ENCODE assay signal across 8 cellular contexts in the genomic region with DNA sequence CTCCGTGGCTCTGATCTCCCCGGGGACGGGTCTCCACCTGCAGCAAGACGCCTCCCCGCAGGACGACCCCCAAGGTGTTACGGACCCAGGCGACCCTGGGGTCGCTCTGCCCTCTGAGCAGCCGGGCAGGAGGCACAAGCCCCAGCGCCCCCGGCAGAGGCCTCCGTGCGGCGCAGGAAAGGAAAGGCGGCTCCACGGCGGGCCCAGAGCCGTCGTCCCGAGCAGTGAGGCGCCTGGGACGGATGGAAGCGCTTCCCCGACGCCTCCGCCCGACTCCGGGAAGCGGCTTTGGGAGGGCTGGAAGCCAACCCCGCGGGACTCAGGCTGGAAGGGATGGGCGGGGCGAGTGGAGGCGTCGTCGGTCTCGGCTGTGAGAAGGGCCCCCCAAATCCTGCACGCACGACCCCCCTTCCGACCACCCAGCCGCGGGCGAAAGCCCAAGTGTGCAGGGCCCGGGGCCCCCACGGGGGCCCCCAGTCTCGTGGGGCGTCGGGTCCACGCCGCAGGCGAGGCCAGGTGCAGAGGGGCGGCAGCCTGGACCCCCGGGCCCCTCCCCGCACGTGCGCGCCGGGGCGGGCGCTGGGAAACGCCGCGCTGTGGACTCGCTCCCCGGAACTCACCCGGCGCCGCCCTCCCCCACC. TPM values are rescaled to one million over a fixed set of nuclear protein-coding genes. Genes with fewer than 3 reads are reported as not detected.
DNase-seq lines count a peak whose midpoint lies in the region; ATAC-seq, FAIRE-seq and TF ChIP-seq lines count a peak whose summit lies in the region.

No MANE protein-coding gene starts in this region.

- H3K4me3 ChIP-seq in HUES6 (ENCODE audit: low read depth, low read length) (peak overlapping the region; percentile 64), Karpas-422 (ENCODE audit: low read length) (no peak overlapping the region)

- no peak overlapping the region for H3K27ac Mint-ChIP-seq in CD14-positive monocyte

- DNase-seq in CD14-positive monocyte (ENCODE audit: low spot score) (no peak), left cardiac atrium (peak; percentile 84), sciatic nerve (ENCODE audit: low spot score) (peak; percentile 87), Karpas-422 (no peak), GM12892 (ENCODE audit: insufficient read length) (no peak)
- peak; percentile 11 for DNase-seq in activated naive CD4-positive, alpha-beta T cell treated with Interleukin-2 at 50 U/mL for 16 hours

- no peak for TF ChIP-seq POLR2A in GM12892 (IDR thresholded peaks at IDR 0.05; ENCODE audit: low read depth, low read length)

- H3K9me3 Mint-ChIP-seq in CD14-positive monocyte = peaks cover 0 to 15% (median 8%) of the 10 kb centered on the region in 7 donors

- peaks cover 47 to 57% (median 48%) of the 10 kb centered on the region in 3 donors for H3K27me3 Mint-ChIP-seq in CD14-positive monocyte (ENCODE audit: low read depth in 3 of 3)

- peak; percentile 67 to 81 for ATAC-seq in left cardiac atrium
- peak; percentile 51 for ATAC-seq in sciatic nerve
- ATAC-seq in GM19397 (IDR thresholded peaks at IDR 0.05; ENCODE audit: unreplicated experiment) = no peak

- TF ChIP-seq CTCF in CD14-positive monocyte (IDR thresholded peaks at IDR 0.05) = no peak

- H3K79me2 ChIP-seq in Karpas-422 (ENCODE audit: low read length) = no peaks in the 10 kb centered on the region

- H3K9me3 ChIP-seq in HUES6 (ENCODE audit: control insufficient read depth, insufficient read depth, low read depth, low read length) (0 out of 2 replicates have a peak, but pooled peaks cover 4% of the 10 kb centered on the region), Karpas-422 (ENCODE audit: low read length) (no peaks in the 10 kb centered on the region)

- H2AFZ ChIP-seq in Karpas-422 (ENCODE audit: low read length) = no peak overlapping the region

- 0 out of 2 replicates have a peak, but pooled peaks cover 6% of the 10 kb centered on the region for H4K20me1 ChIP-seq in Karpas-422 (ENCODE audit: insufficient read depth, low read depth, low read length)

- H3K36me3 ChIP-seq in HUES6 (ENCODE audit: control insufficient read depth, insufficient read depth, low read length) = no peaks in the 10 kb centered on the region
- no peaks in the 10 kb centered on the region for H3K36me3 ChIP-seq in Karpas-422 (ENCODE audit: insufficient read depth, low read length)

- peaks cover 29% of the 10 kb centered on the region for H3K4me1 ChIP-seq in HUES6 (ENCODE audit: control insufficient read depth, insufficient read depth, low read length)
- 0 out of 2 replicates have a peak, but pooled peaks cover 2% of the 10 kb centered on the region for H3K4me1 ChIP-seq in Karpas-422 (ENCODE audit: low read length)

- H3K27ac ChIP-seq in HUES6 (ENCODE audit: low read depth, low read length) (no peak overlapping the region), Karpas-422 (ENCODE audit: low read length) (no peak overlapping the region)

- no peak overlapping the region for H3K9ac ChIP-seq in HUES6 (ENCODE audit: low read length)
- H3K9ac ChIP-seq in Karpas-422 (ENCODE audit: low read length) = no peak overlapping the region

- H3K9me2 ChIP-seq in Karpas-422 (replicated peaks; ENCODE audit: insufficient read depth, low read length) = no peaks in the 10 kb centered on the region

- peaks cover 17% of the 10 kb centered on the region for H3K4me1 Mint-ChIP-seq in CD14-positive monocyte

- no peak overlapping the region for H3K4me2 ChIP-seq in Karpas-422 (ENCODE audit: low read depth, low read length, poor library complexity, severe bottlenecking)

- H3K36me3 Mint-ChIP-seq in CD14-positive monocyte = peaks cover 7 to 8% of the 10 kb centered on the region in 2 donors

- FAIRE-seq in GM12892 (lab: Jason Lieb, UNC) = no peak

- H3K27me3 ChIP-seq in HUES6 (ENCODE audit: control insufficient read depth, insufficient read depth, low read length) = peaks cover 66% of the 10 kb centered on the region
- H3K27me3 ChIP-seq in Karpas-422 (ENCODE audit: low read length) = no peaks in the 10 kb centered on the region

- intact Hi-C loops in CD14-positive monocyte (cut with micrococcal nuclease) (loop anchor here in 1 of 2 donors (2.0 kb wide), 1 partner anchor 241 kb away; no protein-coding TSS in a partner anchor), left cardiac atrium (cut with DNase I) (loop anchor here (5.0 to 10.0 kb wide), 2 partner anchors 121 to 223 kb away; no protein-coding TSS in a partner anchor), sciatic nerve (cut with DNase I) (no loop called here)

- peak overlapping the region; percentile 72 to 87 for H3K4me3 Mint-ChIP-seq in CD14-positive monocyte

RNA-seq across cellular contexts. Expression of a gene that starts 32.7 kb away (rescaled TPM):
- polyA plus RNA-seq in CD14-positive monocyte = 1 to 10 TPM in 1 of 2 donors, under 1 TPM in 1; 0.71 to 1.5 TPM
- total RNA-seq in left cardiac atrium (10 to 100 TPM in 1 of 2 donors, 1 to 10 TPM in 1; 5.9 to 10.9 TPM), sciatic nerve (19.0 TPM)
- total RNA-seq in Karpas-422 (2014; rRNA removed; shearing (Covaris generic); ENCODE audit: low replicate concordance) = 0.29 TPM in 1 of 2 replicates, not detected in the other
- polyA plus RNA-seq in GM12892 (2012; ENCODE audit: missing spikeins) = not detected

Comparison
In these comparisons a context has a peak if more than half of its experiments do, and no peak if none do; other contexts are left out.
1. DNase-seq: peak in activated naive CD4-positive, alpha-beta T cell treated with Interleukin-2 at 50 U/mL for 16 hours (single experiment), left cardiac atrium (single experiment) and sciatic nerve (single experiment); none in CD14-positive monocyte (single experiment), Karpas-422 (single experiment) and GM12892 (single experiment).